Comparison of ENCODE assay signal across 16 cellular contexts in genomic region chr11:117748771-117749540, GRCh38. TPM values are rescaled to one million over a fixed set of nuclear protein-coding genes. Genes with fewer than 3 reads are reported as not detected.
"Had no signal": no experiment of that assay in that cellular context is flagged by ENCODE, and none has a peak within 500 bp of the region (broad histone marks: within the 10 kb centered on the region; RNA-seq: fewer than 3 reads in every experiment).

No MANE protein-coding gene starts in this region.

- ATAC-seq: activated naive CD4-positive, alpha-beta T cell treated with anti-CD3 and anti-CD28 coated beads, Interleukin-2, amount 50 U/mL, for 72 hours; left lung had no signal

- H3K36me3 ChIP-seq: brain microvascular endothelial cell, esophagus squamous epithelium, left lung, ovary, tibial artery had no signal

- H3K9me3 ChIP-seq: esophagus squamous epithelium, left lung, ovary, tibial artery had no signal

- H3K36me3 Mint-ChIP-seq: activated naive CD4-positive, alpha-beta T cell treated with anti-CD3 and anti-CD28 coated beads, Interleukin-2, amount 50 U/mL, for 72 hours had no signal

- H3K9me3 Mint-ChIP-seq: activated naive CD4-positive, alpha-beta T cell treated with anti-CD3 and anti-CD28 coated beads, Interleukin-2, amount 50 U/mL, for 72 hours; activated T-cell treated with anti-CD3 and anti-CD28 coated beads, Interleukin-2, amount 50 U/mL, for 24 hours; neural crest cell had no signal

- H3K4me1 ChIP-seq: esophagus squamous epithelium, left lung, tibial artery had no signal

- H3K27ac ChIP-seq: brain microvascular endothelial cell, esophagus squamous epithelium, left lung, ovary, skin epidermis, tibial artery had no signal

- DNase-seq: activated CD4-positive, alpha-beta T cell treated with anti-CD3 and anti-CD28 coated beads, Interleukin-2, amount 50 U/mL, for 4 hours; activated effector memory CD4-positive, alpha-beta T cell treated with anti-CD3 and anti-CD28 coated beads, Interleukin-2, amount 50 U/mL, for 16 hours; activated T-cell treated with anti-CD3 and anti-CD28 coated beads, Interleukin-2, amount 50 U/mL, for 24 hours; amniotic stem cell; brain microvascular endothelial cell; esophagus squamous epithelium; foreskin fibroblast; glutamatergic neuron; left lung; mesenchymal stem cell; tibial artery had no signal

- H3K27me3 Mint-ChIP-seq: activated T-cell treated with anti-CD3 and anti-CD28 coated beads, Interleukin-2, amount 50 U/mL, for 24 hours had no signal

- H3K4me3 Mint-ChIP-seq: activated T-cell treated with anti-CD3 and anti-CD28 coated beads, Interleukin-2, amount 50 U/mL, for 24 hours; neural crest cell had no signal

- H3K4me3 ChIP-seq: esophagus squamous epithelium, left lung, ovary, skin epidermis, tibial artery had no signal

- H3K27me3 ChIP-seq: brain microvascular endothelial cell, left lung, ovary had no signal

- H3K27ac Mint-ChIP-seq: activated naive CD4-positive, alpha-beta T cell treated with anti-CD3 and anti-CD28 coated beads, Interleukin-2, amount 50 U/mL, for 72 hours; activated T-cell treated with anti-CD3 and anti-CD28 coated beads, Interleukin-2, amount 50 U/mL, for 24 hours had no signal

RNA-seq across cellular contexts. Expression of gene DSCAML1, which starts 48.1 kb away (rescaled TPM):
- total RNA-seq: chondrocyte had no signal
